ENCODE assay signal across 1 cellular context in the genomic region with DNA sequence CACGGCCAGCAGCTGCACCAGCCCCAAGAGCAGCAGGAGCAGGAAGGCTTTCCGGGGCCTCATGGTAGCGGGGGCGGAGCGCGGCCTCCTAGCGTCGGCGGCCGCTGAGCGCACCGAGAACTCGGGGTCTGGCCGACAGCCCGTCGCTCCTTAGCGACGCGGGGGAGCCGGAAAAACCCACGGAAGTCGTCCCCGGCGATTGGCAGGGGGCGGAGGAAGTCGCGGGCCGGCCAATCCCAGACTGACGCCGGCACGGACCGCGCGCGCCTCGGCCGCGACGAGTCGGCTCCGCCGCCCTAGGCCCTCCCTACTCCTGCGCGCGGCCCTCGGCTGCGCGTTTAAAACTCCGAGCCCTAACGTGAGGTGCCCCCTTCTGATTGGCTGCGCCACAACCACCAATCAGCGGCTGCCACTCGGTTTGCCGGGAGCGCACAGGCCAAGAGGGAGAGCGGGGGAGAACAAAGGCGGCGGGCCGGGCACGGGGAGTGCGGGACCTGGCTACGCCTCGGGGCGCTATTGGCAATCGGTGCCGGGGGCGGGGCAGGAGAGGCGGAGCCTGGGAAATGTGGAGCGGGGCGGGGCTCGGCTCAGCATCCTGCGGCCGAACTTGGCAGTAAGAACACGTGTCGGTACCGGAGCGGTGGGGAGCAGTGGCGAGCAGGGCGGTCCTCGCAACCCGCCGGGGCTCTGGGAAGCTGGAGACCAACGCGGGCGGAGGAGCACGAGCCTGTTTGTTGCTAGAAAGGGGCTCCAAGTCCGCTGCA.
TF ChIP-seq lines count a peak whose summit lies in the region.

A gene with protein sequence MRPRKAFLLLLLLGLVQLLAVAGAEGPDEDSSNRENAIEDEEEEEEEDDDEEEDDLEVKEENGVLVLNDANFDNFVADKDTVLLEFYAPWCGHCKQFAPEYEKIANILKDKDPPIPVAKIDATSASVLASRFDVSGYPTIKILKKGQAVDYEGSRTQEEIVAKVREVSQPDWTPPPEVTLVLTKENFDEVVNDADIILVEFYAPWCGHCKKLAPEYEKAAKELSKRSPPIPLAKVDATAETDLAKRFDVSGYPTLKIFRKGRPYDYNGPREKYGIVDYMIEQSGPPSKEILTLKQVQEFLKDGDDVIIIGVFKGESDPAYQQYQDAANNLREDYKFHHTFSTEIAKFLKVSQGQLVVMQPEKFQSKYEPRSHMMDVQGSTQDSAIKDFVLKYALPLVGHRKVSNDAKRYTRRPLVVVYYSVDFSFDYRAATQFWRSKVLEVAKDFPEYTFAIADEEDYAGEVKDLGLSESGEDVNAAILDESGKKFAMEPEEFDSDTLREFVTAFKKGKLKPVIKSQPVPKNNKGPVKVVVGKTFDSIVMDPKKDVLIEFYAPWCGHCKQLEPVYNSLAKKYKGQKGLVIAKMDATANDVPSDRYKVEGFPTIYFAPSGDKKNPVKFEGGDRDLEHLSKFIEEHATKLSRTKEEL (minus strand): TSS at position 160 of the 764 bp plus-strand sequence. CDS start 97 bp downstream, at position 63.

TF ChIP-seq in HepG2, 621 proteins besides CTCF, POLR2A, EP300 and RAD21 (continued from another document and continues in another):
- TF ChIP-seq, protein P1, sequence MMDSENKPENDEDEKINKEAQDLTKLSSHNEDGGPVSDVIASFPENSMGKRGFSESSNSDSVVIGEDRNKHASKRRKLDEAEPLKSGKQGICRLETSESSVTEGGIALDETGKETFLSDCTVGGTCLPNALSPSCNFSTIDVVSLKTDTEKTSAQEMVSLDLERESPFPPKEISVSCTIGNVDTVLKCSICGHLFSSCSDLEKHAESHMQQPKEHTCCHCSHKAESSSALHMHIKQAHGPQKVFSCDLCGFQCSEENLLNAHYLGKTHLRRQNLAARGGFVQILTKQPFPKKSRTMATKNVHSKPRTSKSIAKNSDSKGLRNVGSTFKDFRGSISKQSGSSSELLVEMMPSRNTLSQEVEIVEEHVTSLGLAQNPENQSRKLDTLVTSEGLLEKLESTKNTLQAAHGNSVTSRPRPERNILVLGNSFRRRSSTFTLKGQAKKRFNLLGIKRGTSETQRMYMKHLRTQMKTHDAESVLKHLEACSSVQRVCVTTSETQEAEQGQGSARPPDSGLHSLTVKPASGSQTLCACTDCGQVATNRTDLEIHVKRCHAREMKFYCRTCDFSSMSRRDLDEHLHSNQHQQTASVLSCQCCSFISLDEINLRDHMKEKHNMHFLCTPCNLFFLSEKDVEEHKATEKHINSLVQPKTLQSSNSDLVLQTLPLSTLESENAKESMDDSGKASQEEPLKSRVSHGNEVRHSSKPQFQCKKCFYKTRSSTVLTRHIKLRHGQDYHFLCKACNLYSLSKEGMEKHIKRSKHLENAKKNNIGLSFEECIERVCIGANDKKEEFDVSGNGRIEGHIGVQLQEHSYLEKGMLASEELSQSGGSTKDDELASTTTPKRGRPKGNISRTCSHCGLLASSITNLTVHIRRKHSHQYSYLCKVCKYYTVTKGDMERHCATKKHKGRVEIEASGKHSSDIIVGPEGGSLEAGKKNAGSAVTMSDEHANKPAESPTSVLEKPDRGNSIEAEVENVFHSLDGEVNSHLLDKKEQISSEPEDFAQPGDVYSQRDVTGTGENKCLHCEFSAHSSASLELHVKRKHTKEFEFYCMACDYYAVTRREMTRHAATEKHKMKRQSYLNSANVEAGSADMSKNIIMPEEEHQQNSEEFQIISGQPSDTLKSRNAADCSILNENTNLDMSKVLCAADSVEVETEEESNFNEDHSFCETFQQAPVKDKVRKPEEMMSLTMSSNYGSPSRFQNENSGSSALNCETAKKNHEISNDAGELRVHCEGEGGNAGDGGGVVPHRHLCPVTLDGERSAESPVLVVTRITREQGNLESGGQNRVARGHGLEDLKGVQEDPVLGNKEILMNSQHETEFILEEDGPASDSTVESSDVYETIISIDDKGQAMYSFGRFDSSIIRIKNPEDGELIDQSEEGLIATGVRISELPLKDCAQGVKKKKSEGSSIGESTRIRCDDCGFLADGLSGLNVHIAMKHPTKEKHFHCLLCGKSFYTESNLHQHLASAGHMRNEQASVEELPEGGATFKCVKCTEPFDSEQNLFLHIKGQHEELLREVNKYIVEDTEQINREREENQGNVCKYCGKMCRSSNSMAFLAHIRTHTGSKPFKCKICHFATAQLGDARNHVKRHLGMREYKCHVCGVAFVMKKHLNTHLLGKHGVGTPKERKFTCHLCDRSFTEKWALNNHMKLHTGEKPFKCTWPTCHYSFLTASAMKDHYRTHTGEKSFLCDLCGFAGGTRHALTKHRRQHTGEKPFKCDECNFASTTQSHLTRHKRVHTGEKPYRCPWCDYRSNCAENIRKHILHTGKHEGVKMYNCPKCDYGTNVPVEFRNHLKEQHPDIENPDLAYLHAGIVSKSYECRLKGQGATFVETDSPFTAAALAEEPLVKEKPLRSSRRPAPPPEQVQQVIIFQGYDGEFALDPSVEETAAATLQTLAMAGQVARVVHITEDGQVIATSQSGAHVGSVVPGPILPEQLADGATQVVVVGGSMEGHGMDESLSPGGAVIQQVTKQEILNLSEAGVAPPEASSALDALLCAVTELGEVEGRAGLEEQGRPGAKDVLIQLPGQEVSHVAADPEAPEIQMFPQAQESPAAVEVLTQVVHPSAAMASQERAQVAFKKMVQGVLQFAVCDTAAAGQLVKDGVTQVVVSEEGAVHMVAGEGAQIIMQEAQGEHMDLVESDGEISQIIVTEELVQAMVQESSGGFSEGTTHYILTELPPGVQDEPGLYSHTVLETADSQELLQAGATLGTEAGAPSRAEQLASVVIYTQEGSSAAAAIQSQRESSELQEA (CRISPR knock-in tag; IDR thresholded peaks at IDR 0.05; ENCODE audit: not compliant biosample characterization): peak; percentile 84
- TF ChIP-seq ZNF768 (CRISPR knock-in tag; IDR thresholded peaks at IDR 0.05): peak; percentile 70; the same call in 1 of the 2 replicates
- TF ChIP-seq, protein P2, sequence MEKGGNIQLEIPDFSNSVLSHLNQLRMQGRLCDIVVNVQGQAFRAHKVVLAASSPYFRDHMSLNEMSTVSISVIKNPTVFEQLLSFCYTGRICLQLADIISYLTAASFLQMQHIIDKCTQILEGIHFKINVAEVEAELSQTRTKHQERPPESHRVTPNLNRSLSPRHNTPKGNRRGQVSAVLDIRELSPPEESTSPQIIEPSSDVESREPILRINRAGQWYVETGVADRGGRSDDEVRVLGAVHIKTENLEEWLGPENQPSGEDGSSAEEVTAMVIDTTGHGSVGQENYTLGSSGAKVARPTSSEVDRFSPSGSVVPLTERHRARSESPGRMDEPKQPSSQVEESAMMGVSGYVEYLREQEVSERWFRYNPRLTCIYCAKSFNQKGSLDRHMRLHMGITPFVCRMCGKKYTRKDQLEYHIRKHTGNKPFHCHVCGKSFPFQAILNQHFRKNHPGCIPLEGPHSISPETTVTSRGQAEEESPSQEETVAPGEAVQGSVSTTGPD (CRISPR knock-in tag; IDR thresholded peaks at IDR 0.05): no peak
- TF ChIP-seq, protein P3, sequence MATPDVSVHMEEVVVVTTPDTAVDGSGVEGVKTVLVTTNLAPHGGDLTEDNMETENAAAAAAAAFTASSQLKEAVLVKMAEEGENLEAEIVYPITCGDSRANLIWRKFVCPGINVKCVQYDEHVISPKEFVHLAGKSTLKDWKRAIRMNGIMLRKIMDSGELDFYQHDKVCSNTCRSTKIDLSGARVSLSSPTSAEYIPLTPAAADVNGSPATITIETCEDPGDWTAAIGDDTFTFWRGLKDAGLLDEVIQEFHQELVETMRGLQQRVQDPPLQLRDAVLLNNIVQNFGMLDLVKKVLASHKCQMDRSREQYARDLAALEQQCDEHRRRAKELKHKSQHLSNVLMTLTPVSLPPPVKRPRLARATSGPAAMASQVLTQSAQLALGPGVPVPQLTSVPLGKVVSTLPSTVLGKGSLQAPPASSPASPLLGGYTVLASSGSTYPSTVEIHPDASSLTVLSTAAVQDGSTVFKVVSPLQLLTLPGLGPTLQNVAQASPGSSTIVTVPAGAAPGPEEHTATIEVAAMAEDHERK (CRISPR knock-in tag; IDR thresholded peaks at IDR 0.05; ENCODE audit: low read depth): no peak
- peak; percentile 61 for TF ChIP-seq TCF7 (IDR thresholded peaks at IDR 0.05; ENCODE audit: low read depth)
- TF ChIP-seq, protein P4, sequence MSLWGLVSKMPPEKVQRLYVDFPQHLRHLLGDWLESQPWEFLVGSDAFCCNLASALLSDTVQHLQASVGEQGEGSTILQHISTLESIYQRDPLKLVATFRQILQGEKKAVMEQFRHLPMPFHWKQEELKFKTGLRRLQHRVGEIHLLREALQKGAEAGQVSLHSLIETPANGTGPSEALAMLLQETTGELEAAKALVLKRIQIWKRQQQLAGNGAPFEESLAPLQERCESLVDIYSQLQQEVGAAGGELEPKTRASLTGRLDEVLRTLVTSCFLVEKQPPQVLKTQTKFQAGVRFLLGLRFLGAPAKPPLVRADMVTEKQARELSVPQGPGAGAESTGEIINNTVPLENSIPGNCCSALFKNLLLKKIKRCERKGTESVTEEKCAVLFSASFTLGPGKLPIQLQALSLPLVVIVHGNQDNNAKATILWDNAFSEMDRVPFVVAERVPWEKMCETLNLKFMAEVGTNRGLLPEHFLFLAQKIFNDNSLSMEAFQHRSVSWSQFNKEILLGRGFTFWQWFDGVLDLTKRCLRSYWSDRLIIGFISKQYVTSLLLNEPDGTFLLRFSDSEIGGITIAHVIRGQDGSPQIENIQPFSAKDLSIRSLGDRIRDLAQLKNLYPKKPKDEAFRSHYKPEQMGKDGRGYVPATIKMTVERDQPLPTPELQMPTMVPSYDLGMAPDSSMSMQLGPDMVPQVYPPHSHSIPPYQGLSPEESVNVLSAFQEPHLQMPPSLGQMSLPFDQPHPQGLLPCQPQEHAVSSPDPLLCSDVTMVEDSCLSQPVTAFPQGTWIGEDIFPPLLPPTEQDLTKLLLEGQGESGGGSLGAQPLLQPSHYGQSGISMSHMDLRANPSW (CRISPR knock-in tag; IDR thresholded peaks at IDR 0.05; ENCODE audit: borderline replicate concordance): peak; percentile 22; the same call in 1 of the 2 replicates
- TF ChIP-seq, protein P5, sequence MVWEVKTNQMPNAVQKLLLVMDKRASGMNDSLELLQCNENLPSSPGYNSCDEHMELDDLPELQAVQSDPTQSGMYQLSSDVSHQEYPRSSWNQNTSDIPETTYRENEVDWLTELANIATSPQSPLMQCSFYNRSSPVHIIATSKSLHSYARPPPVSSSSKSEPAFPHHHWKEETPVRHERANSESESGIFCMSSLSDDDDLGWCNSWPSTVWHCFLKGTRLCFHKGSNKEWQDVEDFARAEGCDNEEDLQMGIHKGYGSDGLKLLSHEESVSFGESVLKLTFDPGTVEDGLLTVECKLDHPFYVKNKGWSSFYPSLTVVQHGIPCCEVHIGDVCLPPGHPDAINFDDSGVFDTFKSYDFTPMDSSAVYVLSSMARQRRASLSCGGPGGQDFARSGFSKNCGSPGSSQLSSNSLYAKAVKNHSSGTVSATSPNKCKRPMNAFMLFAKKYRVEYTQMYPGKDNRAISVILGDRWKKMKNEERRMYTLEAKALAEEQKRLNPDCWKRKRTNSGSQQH (CRISPR knock-in tag; IDR thresholded peaks at IDR 0.05; ENCODE audit: low read depth): peak; percentile 58; the same call in 1 of the 2 replicates
- peak; percentile 90 for TF ChIP-seq TBX2 (CRISPR knock-in tag; IDR thresholded peaks at IDR 0.05; ENCODE audit: borderline replicate concordance)
- TF ChIP-seq, protein P6, sequence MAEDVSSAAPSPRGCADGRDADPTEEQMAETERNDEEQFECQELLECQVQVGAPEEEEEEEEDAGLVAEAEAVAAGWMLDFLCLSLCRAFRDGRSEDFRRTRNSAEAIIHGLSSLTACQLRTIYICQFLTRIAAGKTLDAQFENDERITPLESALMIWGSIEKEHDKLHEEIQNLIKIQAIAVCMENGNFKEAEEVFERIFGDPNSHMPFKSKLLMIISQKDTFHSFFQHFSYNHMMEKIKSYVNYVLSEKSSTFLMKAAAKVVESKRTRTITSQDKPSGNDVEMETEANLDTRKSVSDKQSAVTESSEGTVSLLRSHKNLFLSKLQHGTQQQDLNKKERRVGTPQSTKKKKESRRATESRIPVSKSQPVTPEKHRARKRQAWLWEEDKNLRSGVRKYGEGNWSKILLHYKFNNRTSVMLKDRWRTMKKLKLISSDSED (CRISPR knock-in tag; IDR thresholded peaks at IDR 0.05): peak; percentile 88; the same call in 1 of the 2 replicates
- TF ChIP-seq PITX1 (CRISPR knock-in tag; IDR thresholded peaks at IDR 0.05): no peak
- TF ChIP-seq, protein P7, sequence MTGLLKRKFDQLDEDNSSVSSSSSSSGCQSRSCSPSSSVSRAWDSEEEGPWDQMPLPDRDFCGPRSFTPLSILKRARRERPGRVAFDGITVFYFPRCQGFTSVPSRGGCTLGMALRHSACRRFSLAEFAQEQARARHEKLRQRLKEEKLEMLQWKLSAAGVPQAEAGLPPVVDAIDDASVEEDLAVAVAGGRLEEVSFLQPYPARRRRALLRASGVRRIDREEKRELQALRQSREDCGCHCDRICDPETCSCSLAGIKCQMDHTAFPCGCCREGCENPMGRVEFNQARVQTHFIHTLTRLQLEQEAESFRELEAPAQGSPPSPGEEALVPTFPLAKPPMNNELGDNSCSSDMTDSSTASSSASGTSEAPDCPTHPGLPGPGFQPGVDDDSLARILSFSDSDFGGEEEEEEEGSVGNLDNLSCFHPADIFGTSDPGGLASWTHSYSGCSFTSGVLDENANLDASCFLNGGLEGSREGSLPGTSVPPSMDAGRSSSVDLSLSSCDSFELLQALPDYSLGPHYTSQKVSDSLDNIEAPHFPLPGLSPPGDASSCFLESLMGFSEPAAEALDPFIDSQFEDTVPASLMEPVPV (CRISPR knock-in tag; IDR thresholded peaks at IDR 0.05): peak; percentile 96
- TF ChIP-seq, protein P8, sequence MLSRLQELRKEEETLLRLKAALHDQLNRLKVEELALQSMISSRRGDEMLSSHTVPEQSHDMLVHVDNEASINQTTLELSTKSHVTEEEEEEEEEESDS (CRISPR knock-in tag; IDR thresholded peaks at IDR 0.05; ENCODE audit: borderline replicate concordance): peak; percentile 53; the same call in 1 of the 2 replicates
- TF ChIP-seq ZNF816 (CRISPR knock-in tag; IDR thresholded peaks at IDR 0.05; ENCODE audit: borderline replicate concordance): no peak
- TF ChIP-seq, protein P9, sequence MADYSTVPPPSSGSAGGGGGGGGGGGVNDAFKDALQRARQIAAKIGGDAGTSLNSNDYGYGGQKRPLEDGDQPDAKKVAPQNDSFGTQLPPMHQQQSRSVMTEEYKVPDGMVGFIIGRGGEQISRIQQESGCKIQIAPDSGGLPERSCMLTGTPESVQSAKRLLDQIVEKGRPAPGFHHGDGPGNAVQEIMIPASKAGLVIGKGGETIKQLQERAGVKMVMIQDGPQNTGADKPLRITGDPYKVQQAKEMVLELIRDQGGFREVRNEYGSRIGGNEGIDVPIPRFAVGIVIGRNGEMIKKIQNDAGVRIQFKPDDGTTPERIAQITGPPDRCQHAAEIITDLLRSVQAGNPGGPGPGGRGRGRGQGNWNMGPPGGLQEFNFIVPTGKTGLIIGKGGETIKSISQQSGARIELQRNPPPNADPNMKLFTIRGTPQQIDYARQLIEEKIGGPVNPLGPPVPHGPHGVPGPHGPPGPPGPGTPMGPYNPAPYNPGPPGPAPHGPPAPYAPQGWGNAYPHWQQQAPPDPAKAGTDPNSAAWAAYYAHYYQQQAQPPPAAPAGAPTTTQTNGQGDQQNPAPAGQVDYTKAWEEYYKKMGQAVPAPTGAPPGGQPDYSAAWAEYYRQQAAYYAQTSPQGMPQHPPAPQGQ (CRISPR knock-in tag; IDR thresholded peaks at IDR 0.05; ENCODE audit: borderline replicate concordance): no peak
- no peak; the same call in 1 of the 2 replicates for TF ChIP-seq GFI1 (CRISPR knock-in tag; IDR thresholded peaks at IDR 0.05; ENCODE audit: borderline replicate concordance)
- TF ChIP-seq, protein P10, sequence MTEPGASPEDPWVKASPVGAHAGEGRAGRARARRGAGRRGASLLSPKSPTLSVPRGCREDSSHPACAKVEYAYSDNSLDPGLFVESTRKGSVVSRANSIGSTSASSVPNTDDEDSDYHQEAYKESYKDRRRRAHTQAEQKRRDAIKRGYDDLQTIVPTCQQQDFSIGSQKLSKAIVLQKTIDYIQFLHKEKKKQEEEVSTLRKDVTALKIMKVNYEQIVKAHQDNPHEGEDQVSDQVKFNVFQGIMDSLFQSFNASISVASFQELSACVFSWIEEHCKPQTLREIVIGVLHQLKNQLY (CRISPR knock-in tag; IDR thresholded peaks at IDR 0.05): 0 out of 2 replicates have a peak, but pooled peaks have one; percentile 28
